In genomic region chr9:36993933-36994764, GRCh38 we compare ENCODE assay signal across 12 cellular contexts. TPM values are rescaled to one million over a fixed set of nuclear protein-coding genes. Genes with fewer than 3 reads are reported as not detected.
DNase-seq lines count a peak whose midpoint lies in the region; ATAC-seq and TF ChIP-seq lines count a peak whose summit lies in the region.
"Had no signal": no experiment of that assay in that cellular context is flagged by ENCODE, and none has a peak within 500 bp of the region (broad histone marks: within the 10 kb centered on the region; RNA-seq: fewer than 3 reads in every experiment).

No MANE protein-coding gene starts in this region.

- H3K27me3 ChIP-seq in OCI-LY3 (ENCODE audit: low read depth, low read length) (no peaks in the 10 kb centered on the region), dorsolateral prefrontal cortex (peaks cover 0 to 56% (median 22%) of the 10 kb centered on the region in 45 donors)

- DNase-seq in GM10266 (ENCODE audit: extremely low spot score) (peak; percentile 83), dorsolateral prefrontal cortex (no peak), ureter (ENCODE audit: low spot score) (no peak), SIG-M5 treated with dmso at 0.1 percent for 504 hours (lab: John Stamatoyannopoulos, UW; ENCODE audit: unreplicated experiment) (no peak)
- DNase-seq: islet precursor cell, NCI-H187 treated with DMSO at 0.1 percent for 48 hours had no signal

- H4K20me1 ChIP-seq in OCI-LY3 (ENCODE audit: insufficient read depth, low read length): peaks cover 20% of the 10 kb centered on the region

- peaks cover 93% of the 10 kb centered on the region for H3K4me1 ChIP-seq in OCI-LY3 (ENCODE audit: low read length)

- TF ChIP-seq CTCF in GM10266 (IDR thresholded peaks at IDR 0.05; ENCODE audit: control insufficient read depth, insufficient read depth, low read depth, missing control alignments): no peak
- no peak for TF ChIP-seq CTCF in OCI-LY3 (IDR thresholded peaks at IDR 0.05; ENCODE audit: low read depth, low read length)
- no peak for TF ChIP-seq CTCF in dorsolateral prefrontal cortex (IDR thresholded peaks at IDR 0.05 in 54 of 56, conservative IDR thresholded peaks at IDR 0.05 in 2 of 56; ENCODE audit: low read depth in 1 of 56, partially characterized antibody in 56 of 56)

- peaks cover 99% of the 10 kb centered on the region for H3K79me2 ChIP-seq in OCI-LY3 (ENCODE audit: low read length)

- H3K4me3 ChIP-seq in OCI-LY3 (ENCODE audit: low read length) (peak overlapping the region; percentile 54), dorsolateral prefrontal cortex (no peak overlapping the region)

- peak overlapping the region; percentile 75 for H3K9ac ChIP-seq in OCI-LY3 (ENCODE audit: low read length)

- ATAC-seq in GM19324 (IDR thresholded peaks at IDR 0.05; ENCODE audit: low FRiP score, unreplicated experiment) (peak; percentile 51), HG02870 (IDR thresholded peaks at IDR 0.05; ENCODE audit: unreplicated experiment) (peak; percentile 46), HG03025 (IDR thresholded peaks at IDR 0.05; ENCODE audit: low FRiP score, unreplicated experiment) (no peak)

- no peak overlapping the region for H2AFZ ChIP-seq in OCI-LY3 (ENCODE audit: low read depth, low read length)

- intact Hi-C loops in dorsolateral prefrontal cortex (cut with DNase I): loop anchor here (10.0 kb wide), 1 partner anchor 199 kb away; no protein-coding TSS in a partner anchor

- H3K9me3 ChIP-seq in OCI-LY3 (ENCODE audit: insufficient read depth, low read length): no peaks in the 10 kb centered on the region

- H3K36me3 ChIP-seq in OCI-LY3 (replicated peaks; ENCODE audit: low read depth, low read length): peaks cover 64% of the 10 kb centered on the region

- peak overlapping the region; percentile 61 for H3K4me2 ChIP-seq in OCI-LY3 (ENCODE audit: low read length)

- H3K27ac ChIP-seq in OCI-LY3 (ENCODE audit: low read length): peak overlapping the region; percentile 93
- no peak overlapping the region for H3K27ac ChIP-seq in dorsolateral prefrontal cortex
- H3K27ac ChIP-seq: C4-2B had no signal

RNA-seq across cellular contexts. Expression of gene PAX5, which starts 39.9 kb away (rescaled TPM):
- total RNA-seq in dorsolateral prefrontal cortex (under 1 TPM in 18 of 120 experiments, not detected in 102; 0.04 to 0.98 (median 0.09) TPM), ureter (not detected)
- total RNA-seq: progenitor cell of endocrine pancreas had no signal
